In genomic region chr13:75414036-75414827, GRCh38 we compare ENCODE assay signal across 1 cellular context.
TF ChIP-seq lines count a peak whose summit lies in the region.

No MANE protein-coding gene starts in this region.

TF ChIP-seq in K562, 482 proteins besides CTCF, POLR2A, EP300 and RAD21:
- no peak for TF ChIP-seq IRF2 (CRISPR knock-in tag; IDR thresholded peaks at IDR 0.05)
- TF ChIP-seq, protein P1, sequence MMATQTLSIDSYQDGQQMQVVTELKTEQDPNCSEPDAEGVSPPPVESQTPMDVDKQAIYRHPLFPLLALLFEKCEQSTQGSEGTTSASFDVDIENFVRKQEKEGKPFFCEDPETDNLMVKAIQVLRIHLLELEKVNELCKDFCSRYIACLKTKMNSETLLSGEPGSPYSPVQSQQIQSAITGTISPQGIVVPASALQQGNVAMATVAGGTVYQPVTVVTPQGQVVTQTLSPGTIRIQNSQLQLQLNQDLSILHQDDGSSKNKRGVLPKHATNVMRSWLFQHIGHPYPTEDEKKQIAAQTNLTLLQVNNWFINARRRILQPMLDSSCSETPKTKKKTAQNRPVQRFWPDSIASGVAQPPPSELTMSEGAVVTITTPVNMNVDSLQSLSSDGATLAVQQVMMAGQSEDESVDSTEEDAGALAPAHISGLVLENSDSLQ (IDR thresholded peaks at IDR 0.05) = 0 out of 2 replicates have a peak, but pooled peaks have one; percentile 27
- TF ChIP-seq ZNF316 (IDR thresholded peaks at IDR 0.05) = peak; percentile 67
- TF ChIP-seq, protein P2, sequence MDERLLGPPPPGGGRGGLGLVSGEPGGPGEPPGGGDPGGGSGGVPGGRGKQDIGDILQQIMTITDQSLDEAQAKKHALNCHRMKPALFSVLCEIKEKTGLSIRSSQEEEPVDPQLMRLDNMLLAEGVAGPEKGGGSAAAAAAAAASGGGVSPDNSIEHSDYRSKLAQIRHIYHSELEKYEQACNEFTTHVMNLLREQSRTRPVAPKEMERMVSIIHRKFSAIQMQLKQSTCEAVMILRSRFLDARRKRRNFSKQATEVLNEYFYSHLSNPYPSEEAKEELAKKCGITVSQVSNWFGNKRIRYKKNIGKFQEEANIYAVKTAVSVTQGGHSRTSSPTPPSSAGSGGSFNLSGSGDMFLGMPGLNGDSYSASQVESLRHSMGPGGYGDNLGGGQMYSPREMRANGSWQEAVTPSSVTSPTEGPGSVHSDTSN (CRISPR knock-in tag; IDR thresholded peaks at IDR 0.05; ENCODE audit: low read depth) = no peak
- TF ChIP-seq, protein P2 (tag; conservative IDR thresholded peaks at IDR 0.05; ENCODE audit: low read depth) = peak; percentile 66
- TF ChIP-seq BCOR (IDR thresholded peaks at IDR 0.05) = no peak
- no peak for TF ChIP-seq ARHGAP35 (IDR thresholded peaks at IDR 0.05; ENCODE audit: partially characterized antibody)
- peak; percentile 33 for TF ChIP-seq MEIS2 (IDR thresholded peaks at IDR 0.05; ENCODE audit: partially characterized antibody)
- TF ChIP-seq, protein P3, sequence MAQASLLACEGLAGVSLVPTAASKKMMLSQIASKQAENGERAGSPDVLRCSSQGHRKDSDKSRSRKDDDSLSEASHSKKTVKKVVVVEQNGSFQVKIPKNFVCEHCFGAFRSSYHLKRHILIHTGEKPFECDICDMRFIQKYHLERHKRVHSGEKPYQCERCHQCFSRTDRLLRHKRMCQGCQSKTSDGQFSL (CRISPR knock-in tag; IDR thresholded peaks at IDR 0.05) = no peak
- TF ChIP-seq, protein P3 (tag; IDR thresholded peaks at IDR 0.05) = no peak
- TF ChIP-seq C11orf30 (IDR thresholded peaks at IDR 0.05; ENCODE audit: low read depth) = peak; percentile 40; the same call in 1 of the 2 replicates
- no peak for TF ChIP-seq SIX5 (IDR thresholded peaks at IDR 0.05; ENCODE audit: borderline replicate concordance in 1 of 2, insufficient read depth in 1 of 2, low read depth in 1 of 2, low read length in 2 of 2)
- peak; percentile 26; the same call in 1 of the 2 replicates for TF ChIP-seq SOX6 (IDR thresholded peaks at IDR 0.05)
- TF ChIP-seq MAFG (tag; conservative IDR thresholded peaks at IDR 0.05) = peak; percentile 80
- no peak for TF ChIP-seq ZNF41 (CRISPR knock-in tag; conservative IDR thresholded peaks at IDR 0.05)
- TF ChIP-seq GATAD2B (IDR thresholded peaks at IDR 0.05; ENCODE audit: borderline replicate concordance) = no peak
